In the genomic region with DNA sequence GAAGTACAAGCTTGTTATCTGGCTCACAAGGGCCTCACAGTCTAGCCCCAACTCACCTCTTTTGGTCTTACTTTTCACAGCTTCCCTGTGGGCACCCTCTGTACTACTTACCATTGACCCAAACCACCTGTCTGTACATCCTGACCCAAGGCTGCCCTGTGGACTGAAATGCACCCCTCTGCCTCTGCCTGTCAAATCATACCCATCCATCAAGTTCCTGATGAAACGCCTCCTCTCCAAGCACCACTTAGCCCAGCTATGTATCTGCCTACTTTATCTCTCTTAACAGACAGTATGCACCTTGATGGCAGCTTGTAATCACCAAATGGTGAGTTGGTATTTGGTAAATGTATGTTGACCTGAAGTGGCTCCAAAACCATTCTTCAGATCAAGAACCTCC, we compare ENCODE assay signal across 28 cellular contexts.
"Had no signal": no experiment of that assay in that cellular context is flagged by ENCODE, and none has a peak within 500 bp of the region (broad histone marks: within the 10 kb centered on the region; RNA-seq: fewer than 3 reads in every experiment).

No MANE protein-coding gene starts in this region.

- H3K4me3 ChIP-seq: adrenal gland, cardiac muscle cell, heart left ventricle, skin epidermis, thoracic aorta, uterus had no signal

- H3K4me3 Mint-ChIP-seq: activated CD4-positive, alpha-beta memory T cell treated with anti-CD3 and anti-CD28 coated beads, Interleukin-2, amount 10 ng/mL, durations not matched to agents 7 days and 5 days; activated CD4-positive, alpha-beta T cell treated with anti-CD3 and anti-CD28 coated beads, Interleukin-2, amount 10 ng/mL, durations not matched to agents 7 days and 5 days; activated T-cell treated with anti-CD3 and anti-CD28 coated beads, Interleukin-2, amount 50 U/mL, for 24 hours; natural killer cell; T-helper 17 cell had no signal

- H3K9me3 ChIP-seq: adrenal gland, heart left ventricle, neutrophil, thoracic aorta, uterus had no signal

- H3K27ac Mint-ChIP-seq: activated CD4-positive, alpha-beta memory T cell treated with anti-CD3 and anti-CD28 coated beads, Interleukin-2, amount 10 ng/mL, durations not matched to agents 7 days and 5 days; activated CD4-positive, alpha-beta T cell treated with anti-CD3 and anti-CD28 coated beads, Interleukin-2, amount 10 ng/mL, durations not matched to agents 7 days and 5 days; activated naive CD4-positive, alpha-beta T cell treated with anti-CD3 and anti-CD28 coated beads, Interleukin-2, amount 50 U/mL, for 72 hours; activated T-cell treated with anti-CD3 and anti-CD28 coated beads, Interleukin-2, amount 50 U/mL, for 24 hours; brain; immature natural killer cell; natural killer cell; progenitor cell of endocrine pancreas; T-helper 17 cell had no signal

- H3K9me3 Mint-ChIP-seq: activated CD4-positive, alpha-beta memory T cell treated with anti-CD3 and anti-CD28 coated beads, Interleukin-2, amount 10 ng/mL, durations not matched to agents 7 days and 5 days; activated CD4-positive, alpha-beta T cell treated with anti-CD3 and anti-CD28 coated beads, Interleukin-2, amount 10 ng/mL, durations not matched to agents 7 days and 5 days; activated naive CD4-positive, alpha-beta T cell treated with anti-CD3 and anti-CD28 coated beads, Interleukin-2, amount 50 U/mL, for 72 hours; activated T-cell treated with anti-CD3 and anti-CD28 coated beads, Interleukin-2, amount 50 U/mL, for 24 hours; brain; immature natural killer cell; natural killer cell had no signal

- H3K36me3 Mint-ChIP-seq: activated naive CD4-positive, alpha-beta T cell treated with anti-CD3 and anti-CD28 coated beads, Interleukin-2, amount 50 U/mL, for 72 hours; brain; immature natural killer cell; natural killer cell had no signal

- H3K27ac ChIP-seq: adrenal gland, cardiac muscle cell, heart left ventricle, neutrophil, skin epidermis, thoracic aorta, uterus had no signal

- DNase-seq: activated CD4-positive, alpha-beta memory T cell treated with anti-CD3 and anti-CD28 coated beads, Interleukin-2, amount 10 ng/mL, durations not matched to agents 7 days and 5 days; activated CD4-positive, alpha-beta T cell treated with anti-CD3 and anti-CD28 coated beads for 1 hour; activated CD4-positive, alpha-beta T cell treated with anti-CD3 and anti-CD28 coated beads, Interleukin-2, amount 10 ng/mL, durations not matched to agents 7 days and 5 days; activated CD8-positive, alpha-beta memory T cell treated with anti-CD3 and anti-CD28 coated beads, Interleukin-2, amount 50 U/mL, for 48 hours; activated gamma-delta T cell treated with Interleukin-2 at 50 U/mL for 16 hours; activated T-cell treated with anti-CD3 and anti-CD28 coated beads, Interleukin-2, amount 50 U/mL, for 24 hours; cortex of kidney; foreskin fibroblast; heart left ventricle; hypothalamus; immature natural killer cell; mesendoderm; natural killer cell; stimulated activated CD4-positive, alpha-beta T cell treated with anti-CD3 and anti-CD28 coated beads, Interleukin-1b, Interleukin-23, amount 100 ng/mL, for 48 hours; stimulated activated naive CD8-positive, alpha-beta T cell treated with anti-CD3 and anti-CD28 coated beads, Interleukin-15, Interleukin-2, amounts not matched to agents 100 U/mL and 50 U/mL, for 24 hours; T-helper 17 cell; trophoblast cell; uterus had no signal

- ATAC-seq: activated naive CD4-positive, alpha-beta T cell treated with anti-CD3 and anti-CD28 coated beads, Interleukin-2, amount 50 U/mL, for 72 hours; esophagus mucosa; heart left ventricle; natural killer cell; sciatic nerve; stimulated activated naive CD8-positive, alpha-beta T cell treated with anti-CD3 and anti-CD28 coated beads, Interleukin-15, Interleukin-2, amounts not matched to agents 100 U/mL and 50 U/mL, for 24 hours; T-helper 17 cell had no signal

- H3K27me3 Mint-ChIP-seq: activated CD4-positive, alpha-beta T cell treated with anti-CD3 and anti-CD28 coated beads, Interleukin-2, amount 10 ng/mL, durations not matched to agents 7 days and 5 days; activated T-cell treated with anti-CD3 and anti-CD28 coated beads, Interleukin-2, amount 50 U/mL, for 24 hours; T-helper 17 cell had no signal

- H3K36me3 ChIP-seq: adrenal gland, cardiac muscle cell, heart left ventricle, neutrophil, thoracic aorta, uterus had no signal

- H3K27me3 ChIP-seq: adrenal gland, cardiac muscle cell, heart left ventricle, uterus had no signal
